1 cellular context compared by ENCODE assay signal in genomic region chr4:41287852-41288251, GRCh38.
TF ChIP-seq lines count a peak whose summit lies in the region.

No MANE protein-coding gene starts in this region.

TF ChIP-seq in SK-N-SH, 30 proteins besides CTCF, POLR2A, EP300 and RAD21 (continued from another document):
- no peak for TF ChIP-seq REST (IDR thresholded peaks at IDR 0.05; ENCODE audit: low read depth, low read length)
TF ChIP-seq in SK-N-SH: peak in this region for 0.
